In the genomic region with DNA sequence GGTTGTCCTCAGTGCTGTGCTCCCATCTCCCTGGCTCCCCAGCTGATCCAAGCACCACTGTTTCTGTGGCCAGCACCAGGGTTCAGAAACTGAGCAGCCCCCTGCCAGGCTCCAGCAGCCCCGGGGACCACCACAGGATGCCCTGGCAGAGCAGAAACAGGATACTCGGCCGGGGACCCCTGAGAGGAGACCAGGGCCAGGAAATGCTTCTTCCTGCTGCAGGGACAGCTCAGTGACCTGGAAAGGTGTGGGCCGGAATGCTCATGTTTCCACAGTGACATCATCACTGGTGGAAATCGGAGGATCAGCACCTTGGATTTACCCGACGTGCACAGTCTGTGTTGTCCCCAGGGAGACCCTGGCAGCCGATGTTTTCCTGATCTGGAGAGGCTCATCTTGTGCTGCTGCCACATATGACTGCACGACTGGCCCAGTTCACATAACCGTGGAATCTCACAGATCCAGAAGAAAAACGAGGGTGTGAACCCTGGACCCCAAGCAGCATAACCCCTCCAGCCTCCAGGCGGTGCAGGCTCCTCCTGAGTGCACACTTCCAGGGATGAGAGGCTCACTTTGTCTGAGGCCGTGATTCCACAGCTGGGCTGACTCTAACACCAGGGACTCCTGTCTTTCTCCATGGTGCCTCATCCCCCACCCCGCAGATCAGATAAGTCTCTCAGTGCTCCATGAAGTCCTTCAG, we compare ENCODE assay signal across 31 cellular contexts.
"Had no signal": no experiment of that assay in that cellular context is flagged by ENCODE, and none has a peak within 500 bp of the region (broad histone marks: within the 10 kb centered on the region; RNA-seq: fewer than 3 reads in every experiment).

No MANE protein-coding gene starts in this region.

- FAIRE-seq: colon, kidney, small intestine, TTC549 had no signal

- H3K4me3 ChIP-seq: adrenal gland, body of pancreas, dorsolateral prefrontal cortex, heart left ventricle, left lung, lung, sigmoid colon, thoracic aorta, vagina had no signal

- H3K27me3 ChIP-seq: adrenal gland, body of pancreas, dorsolateral prefrontal cortex, heart left ventricle, left lung, sigmoid colon, vagina had no signal

- H3K27ac ChIP-seq: adrenal gland, body of pancreas, dorsolateral prefrontal cortex, heart left ventricle, left lung, sigmoid colon, thoracic aorta, vagina, VCaP had no signal

- H3K9me3 ChIP-seq: adrenal gland, body of pancreas, heart left ventricle, left lung, sigmoid colon, thoracic aorta, vagina had no signal

- H3K36me3 ChIP-seq: adrenal gland, heart left ventricle, left lung, sigmoid colon, thoracic aorta, vagina had no signal

- H3K4me1 ChIP-seq: adrenal gland, body of pancreas, left lung, sigmoid colon, vagina had no signal

- DNase-seq: activated CD4-positive, alpha-beta T cell treated with anti-CD3 and anti-CD28 coated beads for 48 hours; activated CD4-positive, alpha-beta T cell treated with anti-CD3 and anti-CD28 coated beads, Interleukin-2, amount 50 U/mL, for 48 hours; activated CD8-positive, alpha-beta memory T cell treated with anti-CD3 and anti-CD28 coated beads for 24 hours; activated effector memory CD4-positive, alpha-beta T cell treated with Interleukin-2 at 50 U/mL for 16 hours; activated naive CD4-positive, alpha-beta T cell treated with Interleukin-2 at 50 U/mL for 16 hours; activated naive CD8-positive, alpha-beta T cell treated with anti-CD3 and anti-CD28 coated beads for 36 hours; aorta; body of pancreas; dorsolateral prefrontal cortex; effector memory CD4-positive, alpha-beta T cell; foreskin fibroblast; heart left ventricle; hypothalamus; immature natural killer cell; kidney; mesendoderm; natural killer cell; sigmoid colon; small intestine; stimulated activated CD4-positive, alpha-beta T cell treated with anti-CD3 and anti-CD28 coated beads, Interleukin-4, amount 100 ng/mL, for 24 hours; T-helper 9 cell had no signal

- ATAC-seq: activated CD4-positive, CD25-positive, alpha-beta regulatory T cell treated with anti-CD3 and anti-CD28 coated beads, Interleukin-2, amount 50 U/mL, for 24 hours; body of pancreas; left lung; natural killer cell; stimulated activated effector memory CD8-positive, alpha-beta T cell treated with anti-CD3 and anti-CD28 coated beads, Interleukin-12 subunit alpha, Interleukin-12 subunit beta, amount 100 ng/mL, for 72 hours had no signal
